ENCODE assay signal across 1 cellular context in the genomic region with DNA sequence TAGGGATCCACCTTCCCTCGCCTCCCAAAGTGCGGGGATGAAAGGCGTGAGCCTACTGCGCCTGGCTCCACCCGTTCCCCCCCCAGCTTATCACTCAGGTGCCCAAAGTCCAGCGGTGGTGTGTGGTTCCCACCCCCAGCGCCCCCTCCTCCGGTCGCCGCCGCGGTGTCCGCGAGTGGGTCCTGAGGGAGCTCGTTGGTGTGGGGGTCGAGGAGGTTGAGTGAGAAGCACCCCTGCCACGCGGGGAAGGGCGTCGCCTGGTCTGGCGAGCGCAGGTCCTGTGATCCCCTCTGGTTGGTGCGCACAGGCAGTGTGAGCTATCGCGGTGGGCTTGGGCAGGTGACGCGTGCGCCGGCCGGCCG.
TF ChIP-seq lines count a peak whose summit lies in the region.

No MANE protein-coding gene starts in this region.

TF ChIP-seq in IMR-90, 13 proteins besides CTCF, POLR2A, EP300 and RAD21 (continued from another document):
- no peak for TF ChIP-seq MXI1 (IDR thresholded peaks at IDR 0.05; ENCODE audit: borderline replicate concordance, low read depth, low read length)
